10 cellular contexts compared by ENCODE assay signal in the genomic region with DNA sequence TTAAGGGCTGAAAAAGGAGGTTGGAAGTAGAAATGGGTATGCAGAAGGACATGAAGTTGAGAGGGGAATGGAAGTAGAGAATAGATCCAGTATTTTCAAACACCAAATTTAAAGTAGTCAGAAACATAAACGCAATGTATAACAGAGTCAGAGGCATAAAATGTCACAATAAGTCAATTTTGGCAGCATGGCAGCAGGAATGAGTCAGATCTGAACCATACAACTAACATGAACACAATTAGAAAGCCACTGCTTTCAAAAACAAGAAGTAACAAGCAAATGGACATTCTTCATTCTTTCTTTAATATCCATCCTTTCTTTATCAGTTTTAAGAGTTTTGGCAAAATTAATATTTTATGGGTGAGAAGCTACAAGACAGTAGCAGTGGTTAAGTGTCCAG. TPM values are rescaled to one million over a fixed set of nuclear protein-coding genes. Genes with fewer than 3 reads are reported as not detected.
DNase-seq lines count a peak whose midpoint lies in the region; ATAC-seq, FAIRE-seq and TF ChIP-seq lines count a peak whose summit lies in the region.
"Had no signal": no experiment of that assay in that cellular context is flagged by ENCODE, and none has a peak within 500 bp of the region (broad histone marks: within the 10 kb centered on the region; RNA-seq: fewer than 3 reads in every experiment).

No MANE protein-coding gene starts in this region.

- SMC1A ChIA-PET in GM12878 (lab: Charles Lee; ENCODE audit: uncharacterized antibody, unreplicated experiment) = interaction anchor here (0.9 to 1.5 kb wide), 3 partner anchors 9 to 14 kb away, joined by 3 to 5 read pairs (median 3); no protein-coding TSS in a partner anchor

- peaks cover 13% of the 10 kb centered on the region; the same call in 1 of the 2 replicates for H4K20me1 ChIP-seq in MM.1S (ENCODE audit: insufficient read depth, low read length)
- H4K20me1 ChIP-seq in GM12878 (ENCODE audit: control insufficient read depth, insufficient read depth) = peaks cover 4% of the 10 kb centered on the region; the same call in 1 of the 2 replicates
- peaks cover 48% of the 10 kb centered on the region for H4K20me1 ChIP-seq in osteoblast (ENCODE audit: insufficient read depth, low read length)

- TF ChIP-seq CTCF in MM.1S (IDR thresholded peaks at IDR 0.05; ENCODE audit: low read length) (no peak), GM12878 (IDR thresholded peaks at IDR 0.05 in 2 of 3, conservative IDR thresholded peaks at IDR 0.05 in 1 of 3; ENCODE audit: control insufficient read depth in 2 of 3, extremely low read depth in 1 of 3, insufficient read depth in 1 of 3, low read depth in 3 of 3, low read length in 3 of 3) (no peak), osteoblast (IDR thresholded peaks at IDR 0.05; ENCODE audit: extremely low read depth, low read depth, low read length) (no peak), left lung (IDR thresholded peaks at IDR 0.05) (no peak)

- POLR2A ChIA-PET in GM12878 (lab: Charles Lee) = interaction anchor here (0.6 to 1.0 kb wide), 2 partner anchors 16 to 966 kb away, joined by 3 to 4 read pairs; no protein-coding TSS in a partner anchor

- H3K9ac ChIP-seq in MM.1S (ENCODE audit: low read length) (no peak overlapping the region), GM12878 (ENCODE audit: control insufficient read depth, insufficient read depth, low read length) (peak overlapping the region; percentile 14; the same call in 1 of the 2 replicates)

- FAIRE-seq in GM18507 (lab: Jason Lieb, UNC) = peak; percentile 58
- FAIRE-seq in GM12878 (lab: Jason Lieb, UNC) = no peak
- FAIRE-seq: islet of Langerhans had no signal

- in situ Hi-C loops in GM12878 (cut with MboI) = no loop called here

- CTCF ChIA-PET in GM12878 (lab: Yijun Ruan, JAX) = interaction anchor here (0.9 to 7.7 kb wide), 4 partner anchors 11 to 284 kb away, joined by 3 to 67 read pairs (median 3); no protein-coding TSS in a partner anchor

- H3K4me3 ChIP-seq in MM.1S (ENCODE audit: low read length) = peak overlapping the region; percentile 92
- H3K4me3 ChIP-seq in GM12878 = peak overlapping the region; percentile 87
- H3K4me3 ChIP-seq in osteoblast (ENCODE audit: insufficient read depth, low read length) = peak overlapping the region; percentile 93
- H3K4me3 ChIP-seq in left lung = peak overlapping the region in 1 of 2 donors; percentile 74

- intact Hi-C loops in GM12878 (cut with micrococcal nuclease; ENCODE audit: unreplicated experiment) = no loop called here
- intact Hi-C loops in left lung (cut with DNase I) = no loop called here

- no peak overlapping the region for H3K27ac ChIP-seq in MM.1S (ENCODE audit: low read length)
- H3K27ac ChIP-seq in GM12878 (ENCODE audit: control insufficient read depth, insufficient read depth) = no peak overlapping the region; the same call in 1 of the 2 replicates
- peak overlapping the region; percentile 9 for H3K27ac ChIP-seq in osteoblast (ENCODE audit: low read depth, low read length)
- no peak overlapping the region for H3K27ac ChIP-seq in left lung

- RAD21 ChIA-PET in GM12878 (lab: Charles Lee; ENCODE audit: unreplicated experiment) = interaction anchor here (2.8 kb wide), 1 partner anchor 16 kb away, joined by 9 read pairs; no protein-coding TSS in a partner anchor

- H3K9me3 ChIP-seq in MM.1S (replicated peaks; ENCODE audit: insufficient read depth, low read length) (no peaks in the 10 kb centered on the region), GM12878 (replicated peaks; ENCODE audit: control insufficient read depth, insufficient read depth, low read length) (no peaks in the 10 kb centered on the region), osteoblast (ENCODE audit: low read depth, low read length) (no peaks in the 10 kb centered on the region), left lung (no peaks in the 10 kb centered on the region)

- WGBS in GM12878 (ENCODE audit: insufficient coverage, insufficient replicate concordance, low lambda C conversion rate, missing lambda C conversion rate) = 0% methylated on average over 1 of the region's 1 CpG

- peaks cover 81% of the 10 kb centered on the region for H3K79me2 ChIP-seq in MM.1S (ENCODE audit: low read length)
- peaks cover 75% of the 10 kb centered on the region for H3K79me2 ChIP-seq in GM12878 (ENCODE audit: control insufficient read depth, insufficient read depth, low read length)
- H3K79me2 ChIP-seq in osteoblast (ENCODE audit: insufficient read depth, low read length) = peaks cover 80% of the 10 kb centered on the region

- H2AFZ ChIP-seq in MM.1S (ENCODE audit: low read length) (no peak overlapping the region), GM12878 (ENCODE audit: control insufficient read depth, low read depth, low read length) (no peak overlapping the region), osteoblast (ENCODE audit: low read length) (no peak overlapping the region)

- DNase-seq in GM18507 (ENCODE audit: extremely low spot score, insufficient read length, low read depth) = no peak
- DNase-seq in MM.1S = no peak
- no peak for DNase-seq in GM12878 (ENCODE audit: low read depth, low spot score)
- peak; percentile 78 for DNase-seq in osteoblast (ENCODE audit: insufficient read length, low spot score, missing footprints)
- DNase-seq in medulla oblongata (ENCODE audit: extremely low spot score) = no peak
- DNase-seq in cerebellum (ENCODE audit: low spot score) = no peak
- DNase-seq in left lung = no peak
- DNase-seq: activated CD4-positive, CD25-positive, alpha-beta regulatory T cell had no signal

- TF ChIP-seq POLR2A in GM12878 (IDR thresholded peaks at IDR 0.05; ENCODE audit: low read depth, low read length) = no peak

- H3K27me3 ChIP-seq in MM.1S (replicated peaks; ENCODE audit: insufficient read depth, low read length) = no peaks in the 10 kb centered on the region
- no peaks in the 10 kb centered on the region for H3K27me3 ChIP-seq in GM12878 (replicated peaks in 1 of 2; ENCODE audit: control insufficient read depth in 2 of 2, insufficient read depth in 2 of 2, low read length in 1 of 2)
- no peaks in the 10 kb centered on the region for H3K27me3 ChIP-seq in osteoblast (ENCODE audit: insufficient read depth, low read length)
- H3K27me3 ChIP-seq in left lung = no peaks in the 10 kb centered on the region

- no peaks in the 10 kb centered on the region for H3F3A ChIP-seq in MM.1S (ENCODE audit: insufficient read depth, low read length)

- ATAC-seq in GM12878 (peak; percentile 15), HG02763 (IDR thresholded peaks at IDR 0.05; ENCODE audit: unreplicated experiment) (no peak), left lung (no peak)

- TF ChIP-seq RAD21 in GM12878 (IDR thresholded peaks at IDR 0.05; ENCODE audit: insufficient read depth, low read depth, low read length) = no peak

- H3K4me1 ChIP-seq in MM.1S (ENCODE audit: low read length) (peaks cover 19% of the 10 kb centered on the region; the same call in 1 of the 2 replicates), GM12878 (ENCODE audit: control insufficient read depth, insufficient read depth, low read length) (0 out of 2 replicates have a peak, but pooled peaks cover 4% of the 10 kb centered on the region), osteoblast (ENCODE audit: insufficient read depth, low read length) (peaks cover 26% of the 10 kb centered on the region), left lung (peaks cover 22 to 45% of the 10 kb centered on the region in 2 donors)

- no TSS peak for BruUV-seq in GM12878 (replicated peaks; lab: Mats Ljungman, UMichigan)

- H3K4me2 ChIP-seq in MM.1S (ENCODE audit: low read depth, low read length) (peak overlapping the region; percentile 80), GM12878 (ENCODE audit: control insufficient read depth, insufficient read depth) (peak overlapping the region; percentile 23), osteoblast (ENCODE audit: insufficient read depth, low read length) (peak overlapping the region; percentile 95)

- TF ChIP-seq EP300 in GM12878 (IDR thresholded peaks at IDR 0.05; ENCODE audit: borderline replicate concordance in 1 of 2, control insufficient read depth in 1 of 2, low read depth in 2 of 2, low read length in 2 of 2) = no peak

- H3K9me2 ChIP-seq in MM.1S (replicated peaks; ENCODE audit: insufficient read depth, low read length) = no peaks in the 10 kb centered on the region

- H3K36me3 ChIP-seq in MM.1S (replicated peaks; ENCODE audit: insufficient read depth, low read length) = peaks cover 7% of the 10 kb centered on the region; the same call in 1 of the 2 replicates
- no peaks in the 10 kb centered on the region for H3K36me3 ChIP-seq in GM12878 (ENCODE audit: control insufficient read depth in 2 of 2, insufficient read depth in 2 of 2, low read length in 1 of 2)
- peaks cover 4% of the 10 kb centered on the region for H3K36me3 ChIP-seq in osteoblast (ENCODE audit: insufficient read depth, low read length)
- peaks cover 0 to 5% of the 10 kb centered on the region in 2 donors for H3K36me3 ChIP-seq in left lung

RNA-seq across cellular contexts. Expression of a gene that starts 2.5 kb away (rescaled TPM):
- total RNA-seq in GM12878 (2013; cell fraction: nucleolus; rRNA removed) = 120 and 131 TPM in 2 replicates
- total RNA-seq in GM12878 (2014; rRNA removed) (36.7 and 43.1 TPM in 2 replicates), GM12878 (2014; rRNA removed; fragmentation: Illumina TruSeq; extraction: Trizol) (58.5 and 59.4 TPM in 2 replicates), GM12878 (2021) (44.1 and 46.4 TPM in 2 replicates), osteoblast (17.4 and 23.6 TPM in 2 replicates), cerebellum (57.7 TPM), left lung (10 to 100 TPM; 26.6 to 42.0 TPM)
- polyA plus RNA-seq in GM12878 (2011; ENCODE audit: low read depth) = 12.1 TPM
- polyA plus RNA-seq in GM12878 (2011; rRNA removed) (53.0 and 63.1 TPM in 2 replicates), GM12878 (2014; fragmentation: Illumina TruSeq; extraction: Trizol) (59.8 TPM in 2 replicates), GM12878 (2014; fragmentation: Nextera tagmentation; extraction: Ambion mirVana) (10 to 100 TPM; 53.1 to 55.4 TPM), GM12878 (2014; rRNA removed) (24.9 and 32.6 TPM in 2 replicates), GM12878 (2016; fragmentation: Nextera tagmentation; extraction: Ambion mirVana) (100 to 1,000 TPM in 1 of 2 experiments, 10 to 100 TPM in 1; 95.0 to 108 TPM)
- 24.9 and 41.1 TPM in 2 replicates for polyA plus RNA-seq in GM12878 (2011; cell fraction: cytosol; rRNA removed)
- 29.5 and 50.2 TPM in 2 replicates for polyA plus RNA-seq in GM12878 (2011; cell fraction: nucleus; rRNA removed)
- polyA plus RNA-seq in GM12878 (2012) = 19.1 and 23.7 TPM in 2 replicates
- polyA minus RNA-seq in GM12878 (2011; rRNA and poly(A)+ RNA removed) = 37.2 and 53.5 TPM in 2 replicates
- 19.5 and 25.8 TPM in 2 replicates for polyA minus RNA-seq in GM12878 (2011; cell fraction: cytosol; rRNA and poly(A)+ RNA removed)
- 72.3 and 136 TPM in 2 replicates for polyA minus RNA-seq in GM12878 (2011; cell fraction: nucleus; rRNA and poly(A)+ RNA removed)

Comparison
In these comparisons a context has a peak if more than half of its experiments do, and no peak if none do; other contexts are left out.
1. H3K4me2 ChIP-seq: peak in every context shown above with its lines; median percentile 95 in osteoblast; 80 in MM.1S; 23 in GM12878.